Comparison of ENCODE assay signal across 6 cellular contexts in genomic region chr1:152654110-152654509, GRCh38. TPM values are rescaled to one million over a fixed set of nuclear protein-coding genes. Genes with fewer than 3 reads are reported as not detected.
DNase-seq lines count a peak whose midpoint lies in the region; ATAC-seq and FAIRE-seq lines count a peak whose summit lies in the region.
"Had no signal": no experiment of that assay in that cellular context is flagged by ENCODE, and none has a peak within 500 bp of the region (broad histone marks: within the 10 kb centered on the region; RNA-seq: fewer than 3 reads in every experiment).

No MANE protein-coding gene starts in this region.

- DNase-seq in GM19239 (ENCODE audit: insufficient read length, low spot score) (peak; percentile 36), NCI-H446 treated with DMSO at 0.1 percent for 48 hours (lab: John Stamatoyannopoulos, UW) (peak; percentile 11), midbrain (lab: John Stamatoyannopoulos, UW) (peak; percentile 46)
- DNase-seq in activated naive CD4-positive, alpha-beta T cell treated with anti-CD3 and anti-CD28 coated beads, Interleukin-2, amount 50 U/mL, for 72 hours (ENCODE audit: low spot score in 2 of 2) = peak in 1 of 2 donors; percentile 77

- no peaks in the 10 kb centered on the region for H3K36me3 Mint-ChIP-seq in activated naive CD4-positive, alpha-beta T cell treated with anti-CD3 and anti-CD28 coated beads, Interleukin-2, amount 50 U/mL, for 72 hours

- peak; percentile 49 to 59 for ATAC-seq in activated naive CD4-positive, alpha-beta T cell treated with anti-CD3 and anti-CD28 coated beads, Interleukin-2, amount 50 U/mL, for 72 hours
- ATAC-seq in HG03469 (IDR thresholded peaks at IDR 0.05; ENCODE audit: unreplicated experiment) = no peak

- peak; percentile 35 for FAIRE-seq in GM19239 (lab: Jason Lieb, UNC)

- H3K27ac Mint-ChIP-seq in activated naive CD4-positive, alpha-beta T cell treated with anti-CD3 and anti-CD28 coated beads, Interleukin-2, amount 50 U/mL, for 72 hours = no peak overlapping the region

- H3K9me3 Mint-ChIP-seq in activated naive CD4-positive, alpha-beta T cell treated with anti-CD3 and anti-CD28 coated beads, Interleukin-2, amount 50 U/mL, for 72 hours = no peaks in the 10 kb centered on the region

RNA-seq across cellular contexts. Expression of gene LCE2D, which starts 9.1 kb away (rescaled TPM):
- total RNA-seq in activated naive CD4-positive, alpha-beta T cell treated with anti-CD3 and anti-CD28 coated beads, Interleukin-2, amount 50 U/mL, for 72 hours = not detected

RNA-seq across cellular contexts. Expression of gene LCE2C, which starts 21.0 kb away (rescaled TPM):
- total RNA-seq in activated naive CD4-positive, alpha-beta T cell treated with anti-CD3 and anti-CD28 coated beads, Interleukin-2, amount 50 U/mL, for 72 hours = not detected

RNA-seq across cellular contexts. Expression of gene LCE3A, which starts 31.2 kb away (rescaled TPM):
- not detected for total RNA-seq in activated naive CD4-positive, alpha-beta T cell treated with anti-CD3 and anti-CD28 coated beads, Interleukin-2, amount 50 U/mL, for 72 hours
- total RNA-seq: lower leg skin had no signal

RNA-seq across cellular contexts. Expression of gene LCE2B, which starts 31.8 kb away (rescaled TPM):
- total RNA-seq in activated naive CD4-positive, alpha-beta T cell treated with anti-CD3 and anti-CD28 coated beads, Interleukin-2, amount 50 U/mL, for 72 hours = not detected

RNA-seq across cellular contexts. Expression of gene LCE3B, which starts 40.5 kb away (rescaled TPM):
- not detected for total RNA-seq in activated naive CD4-positive, alpha-beta T cell treated with anti-CD3 and anti-CD28 coated beads, Interleukin-2, amount 50 U/mL, for 72 hours
- total RNA-seq: lower leg skin had no signal
